ENCODE assay signal across 8 cellular contexts in genomic region chr9:108934323-108934885, GRCh38.
A peak's percentile ranks its signal among the peaks of the same experiment; 100 is the strongest.
DNase-seq lines count a peak whose midpoint lies in the region; ATAC-seq and TF ChIP-seq lines count a peak whose summit lies in the region.

TSS of gene ABITRAM (plus strand) at chr9:108934400. CDS start at chr9:108934487, 87 bp downstream.

- ATAC-seq in GM18873 (IDR thresholded peaks at IDR 0.05; ENCODE audit: low FRiP score, unreplicated experiment) (peak; percentile 59), HG03139 (IDR thresholded peaks at IDR 0.05; ENCODE audit: unreplicated experiment) (peak; percentile 79)

- H3K4me3 ChIP-seq in coronary artery: peak within 1 kb of the TSS; percentile 99

- TF ChIP-seq CTCF in coronary artery (IDR thresholded peaks at IDR 0.05): no peak

- DNase-seq in AG08396 (ENCODE audit: low spot score) (peak; percentile 95), NCI-H226 (peak; percentile 65), coronary artery (ENCODE audit: low spot score) (peak; percentile 86), left kidney (ENCODE audit: low read depth, low spot score) (peak; percentile 96)
- DNase-seq in activated CD4-positive, alpha-beta T cell treated with anti-CD3 and anti-CD28 coated beads for 1 hour: peak; percentile 68
- peak; percentile 73 for DNase-seq in stimulated activated CD4-positive, alpha-beta T cell treated with anti-CD3 and anti-CD28 coated beads, Interleukin-1b, Interleukin-23, amount 100 ng/mL, for 48 hours

- peak within 1 kb of the TSS; percentile 95 to 96 for H3K27ac ChIP-seq in coronary artery

Comparison
In these comparisons a context has a peak if more than half of its experiments do, and no peak if none do; other contexts are left out.
1. Peak in every context shown above with its lines: DNase-seq, ATAC-seq, H3K4me3 ChIP-seq and H3K27ac ChIP-seq.